In the genomic region with DNA sequence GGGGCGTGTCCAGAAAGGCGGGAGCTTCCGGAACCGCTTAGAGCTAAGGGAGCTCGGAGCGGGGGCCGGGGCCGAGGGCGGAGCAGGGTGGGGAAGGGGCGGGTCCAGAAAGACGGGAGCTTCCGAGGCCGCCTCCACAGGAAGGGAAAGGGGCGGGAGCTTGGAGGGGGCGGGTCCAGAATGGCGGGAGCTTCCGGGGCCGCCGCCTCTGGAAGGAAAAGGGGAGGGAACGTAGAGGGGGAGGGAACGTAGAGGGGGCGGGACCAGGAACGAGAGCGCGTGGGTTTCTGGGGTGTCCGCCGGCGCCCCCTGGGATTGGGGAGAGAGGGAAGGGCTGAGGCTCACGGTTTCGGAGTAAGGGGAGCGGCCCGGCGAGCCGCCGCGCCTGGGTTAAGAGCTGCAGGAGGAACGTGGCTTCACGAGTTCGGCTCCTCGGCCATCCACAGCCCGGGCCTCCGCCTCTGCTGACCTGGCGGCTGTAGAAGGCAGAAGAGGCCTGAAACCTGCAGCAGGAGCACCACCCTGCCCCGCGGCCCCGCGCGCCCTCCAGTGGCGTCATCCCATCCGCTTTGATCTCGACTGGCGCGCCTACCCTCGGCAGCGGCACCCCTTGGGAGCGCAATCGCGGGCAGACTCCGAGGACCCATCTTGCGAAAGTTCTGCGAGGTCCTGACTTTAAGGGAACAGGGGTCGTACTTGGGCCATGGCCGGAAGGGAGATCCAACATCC, we compare ENCODE assay signal across 1 cellular context.
A peak's percentile ranks its signal among the peaks of the same experiment; 100 is the strongest.
TF ChIP-seq lines count a peak whose summit lies in the region.

No MANE protein-coding gene starts in this region.

TF ChIP-seq in GM12878, 131 proteins besides CTCF, POLR2A, EP300 and RAD21 (continued from another document and continues in another):
- TF ChIP-seq NKRF (conservative IDR thresholded peaks at IDR 0.05) (peak; percentile 74), E4F1 (IDR thresholded peaks at IDR 0.05; ENCODE audit: borderline replicate concordance, partially characterized antibody) (no peak), MTA3 (IDR thresholded peaks at IDR 0.05; ENCODE audit: borderline replicate concordance, low read length) (no peak), TARDBP (IDR thresholded peaks at IDR 0.05; ENCODE audit: borderline replicate concordance) (no peak), YY1 (IDR thresholded peaks at IDR 0.05; ENCODE audit: low read depth, low read length) (peak; percentile 58; the same call in 1 of the 2 replicates), TAF1 (IDR thresholded peaks at IDR 0.05; ENCODE audit: borderline replicate concordance, low read depth, low read length) (peak; percentile 73; the same call in 1 of the 2 replicates), RBBP5 (conservative IDR thresholded peaks at IDR 0.05) (no peak), ZBTB40 (IDR thresholded peaks at IDR 0.05; ENCODE audit: borderline replicate concordance) (no peak), NR2C1 (IDR thresholded peaks at IDR 0.05) (no peak), BCL11A (IDR thresholded peaks at IDR 0.05; ENCODE audit: low read depth, low read length) (no peak), EZH2 (IDR thresholded peaks at IDR 0.05; ENCODE audit: borderline replicate concordance, control insufficient read depth, low read depth, low read length) (no peak), NFXL1 (IDR thresholded peaks at IDR 0.05; ENCODE audit: borderline replicate concordance) (no peak), CBX3 (IDR thresholded peaks at IDR 0.05; ENCODE audit: borderline replicate concordance, low read depth) (no peak), POLR2AphosphoS2 (IDR thresholded peaks at IDR 0.05; ENCODE audit: low read depth, low read length) (peak; percentile 50; the same call in 1 of the 2 replicates), MEF2B (IDR thresholded peaks at IDR 0.05; ENCODE audit: partially characterized antibody, poor library complexity, severe bottlenecking) (peak; percentile 93), ETV6 (conservative IDR thresholded peaks at IDR 0.05 in 1 of 2, IDR thresholded peaks at IDR 0.05 in 1 of 2; ENCODE audit: borderline replicate concordance in 1 of 2, low read depth in 1 of 2) (no peak; a peak in 1 of 4 replicates), KLF5 (IDR thresholded peaks at IDR 0.05; ENCODE audit: partially characterized antibody) (no peak), CHD2 (IDR thresholded peaks at IDR 0.05; ENCODE audit: borderline replicate concordance, low read depth, low read length) (0 out of 2 replicates have a peak, but pooled peaks have one; percentile 58), POU2F2 (IDR thresholded peaks at IDR 0.05; ENCODE audit: borderline replicate concordance, low read depth, low read length) (peak; percentile 77; the same call in 1 of the 3 replicates), CREM (IDR thresholded peaks at IDR 0.05; ENCODE audit: low read depth) (peak; percentile 71), IKZF2 (IDR thresholded peaks at IDR 0.05) (peak; percentile 55 to 66; a peak in 1 of 4 replicates), YBX1 (IDR thresholded peaks at IDR 0.05) (no peak), SMAD5 (IDR thresholded peaks at IDR 0.05; ENCODE audit: low read depth) (no peak; the same call in 1 of the 2 replicates), SREBF2 (IDR thresholded peaks at IDR 0.05; ENCODE audit: low read length) (no peak), DPF2 (IDR thresholded peaks at IDR 0.05) (no peak; the same call in 1 of the 2 replicates), HDAC2 (IDR thresholded peaks at IDR 0.05) (no peak), MXI1 (IDR thresholded peaks at IDR 0.05; ENCODE audit: low read depth, low read length) (0 out of 2 replicates have a peak, but pooled peaks have one; percentile 11), SP1 (IDR thresholded peaks at IDR 0.05; ENCODE audit: low read depth, low read length) (no peak), CEBPB (IDR thresholded peaks at IDR 0.05; ENCODE audit: borderline replicate concordance in 1 of 2, low read depth in 2 of 2, low read length in 2 of 2) (no peak)
- TF ChIP-seq, protein P1, sequence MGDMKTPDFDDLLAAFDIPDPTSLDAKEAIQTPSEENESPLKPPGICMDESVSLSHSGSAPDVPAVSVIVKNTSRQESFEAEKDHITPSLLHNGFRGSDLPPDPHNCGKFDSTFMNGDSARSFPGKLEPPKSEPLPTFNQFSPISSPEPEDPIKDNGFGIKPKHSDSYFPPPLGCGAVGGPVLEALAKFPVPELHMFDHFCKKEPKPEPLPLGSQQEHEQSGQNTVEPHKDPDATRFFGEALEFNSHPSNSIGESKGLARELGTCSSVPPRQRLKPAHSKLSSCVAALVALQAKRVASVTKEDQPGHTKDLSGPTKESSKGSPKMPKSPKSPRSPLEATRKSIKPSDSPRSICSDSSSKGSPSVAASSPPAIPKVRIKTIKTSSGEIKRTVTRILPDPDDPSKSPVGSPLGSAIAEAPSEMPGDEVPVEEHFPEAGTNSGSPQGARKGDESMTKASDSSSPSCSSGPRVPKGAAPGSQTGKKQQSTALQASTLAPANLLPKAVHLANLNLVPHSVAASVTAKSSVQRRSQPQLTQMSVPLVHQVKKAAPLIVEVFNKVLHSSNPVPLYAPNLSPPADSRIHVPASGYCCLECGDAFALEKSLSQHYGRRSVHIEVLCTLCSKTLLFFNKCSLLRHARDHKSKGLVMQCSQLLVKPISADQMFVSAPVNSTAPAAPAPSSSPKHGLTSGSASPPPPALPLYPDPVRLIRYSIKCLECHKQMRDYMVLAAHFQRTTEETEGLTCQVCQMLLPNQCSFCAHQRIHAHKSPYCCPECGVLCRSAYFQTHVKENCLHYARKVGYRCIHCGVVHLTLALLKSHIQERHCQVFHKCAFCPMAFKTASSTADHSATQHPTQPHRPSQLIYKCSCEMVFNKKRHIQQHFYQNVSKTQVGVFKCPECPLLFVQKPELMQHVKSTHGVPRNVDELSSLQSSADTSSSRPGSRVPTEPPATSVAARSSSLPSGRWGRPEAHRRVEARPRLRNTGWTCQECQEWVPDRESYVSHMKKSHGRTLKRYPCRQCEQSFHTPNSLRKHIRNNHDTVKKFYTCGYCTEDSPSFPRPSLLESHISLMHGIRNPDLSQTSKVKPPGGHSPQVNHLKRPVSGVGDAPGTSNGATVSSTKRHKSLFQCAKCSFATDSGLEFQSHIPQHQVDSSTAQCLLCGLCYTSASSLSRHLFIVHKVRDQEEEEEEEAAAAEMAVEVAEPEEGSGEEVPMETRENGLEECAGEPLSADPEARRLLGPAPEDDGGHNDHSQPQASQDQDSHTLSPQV (IDR thresholded peaks at IDR 0.05) = 0 out of 2 replicates have a peak, but pooled peaks have one; percentile 29
- TF ChIP-seq, protein P2, sequence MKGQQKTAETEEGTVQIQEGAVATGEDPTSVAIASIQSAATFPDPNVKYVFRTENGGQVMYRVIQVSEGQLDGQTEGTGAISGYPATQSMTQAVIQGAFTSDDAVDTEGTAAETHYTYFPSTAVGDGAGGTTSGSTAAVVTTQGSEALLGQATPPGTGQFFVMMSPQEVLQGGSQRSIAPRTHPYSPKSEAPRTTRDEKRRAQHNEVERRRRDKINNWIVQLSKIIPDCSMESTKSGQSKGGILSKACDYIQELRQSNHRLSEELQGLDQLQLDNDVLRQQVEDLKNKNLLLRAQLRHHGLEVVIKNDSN (IDR thresholded peaks at IDR 0.05; ENCODE audit: borderline replicate concordance, extremely low read length, insufficient read depth, low read depth, low read length) = no peak
- TF ChIP-seq, protein P3, sequence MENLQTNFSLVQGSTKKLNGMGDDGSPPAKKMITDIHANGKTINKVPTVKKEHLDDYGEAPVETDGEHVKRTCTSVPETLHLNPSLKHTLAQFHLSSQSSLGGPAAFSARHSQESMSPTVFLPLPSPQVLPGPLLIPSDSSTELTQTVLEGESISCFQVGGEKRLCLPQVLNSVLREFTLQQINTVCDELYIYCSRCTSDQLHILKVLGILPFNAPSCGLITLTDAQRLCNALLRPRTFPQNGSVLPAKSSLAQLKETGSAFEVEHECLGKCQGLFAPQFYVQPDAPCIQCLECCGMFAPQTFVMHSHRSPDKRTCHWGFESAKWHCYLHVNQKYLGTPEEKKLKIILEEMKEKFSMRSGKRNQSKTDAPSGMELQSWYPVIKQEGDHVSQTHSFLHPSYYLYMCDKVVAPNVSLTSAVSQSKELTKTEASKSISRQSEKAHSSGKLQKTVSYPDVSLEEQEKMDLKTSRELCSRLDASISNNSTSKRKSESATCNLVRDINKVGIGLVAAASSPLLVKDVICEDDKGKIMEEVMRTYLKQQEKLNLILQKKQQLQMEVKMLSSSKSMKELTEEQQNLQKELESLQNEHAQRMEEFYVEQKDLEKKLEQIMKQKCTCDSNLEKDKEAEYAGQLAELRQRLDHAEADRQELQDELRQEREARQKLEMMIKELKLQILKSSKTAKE (IDR thresholded peaks at IDR 0.05; ENCODE audit: low read depth, poor library complexity, severe bottlenecking) = no peak
- TF ChIP-seq, protein P4, sequence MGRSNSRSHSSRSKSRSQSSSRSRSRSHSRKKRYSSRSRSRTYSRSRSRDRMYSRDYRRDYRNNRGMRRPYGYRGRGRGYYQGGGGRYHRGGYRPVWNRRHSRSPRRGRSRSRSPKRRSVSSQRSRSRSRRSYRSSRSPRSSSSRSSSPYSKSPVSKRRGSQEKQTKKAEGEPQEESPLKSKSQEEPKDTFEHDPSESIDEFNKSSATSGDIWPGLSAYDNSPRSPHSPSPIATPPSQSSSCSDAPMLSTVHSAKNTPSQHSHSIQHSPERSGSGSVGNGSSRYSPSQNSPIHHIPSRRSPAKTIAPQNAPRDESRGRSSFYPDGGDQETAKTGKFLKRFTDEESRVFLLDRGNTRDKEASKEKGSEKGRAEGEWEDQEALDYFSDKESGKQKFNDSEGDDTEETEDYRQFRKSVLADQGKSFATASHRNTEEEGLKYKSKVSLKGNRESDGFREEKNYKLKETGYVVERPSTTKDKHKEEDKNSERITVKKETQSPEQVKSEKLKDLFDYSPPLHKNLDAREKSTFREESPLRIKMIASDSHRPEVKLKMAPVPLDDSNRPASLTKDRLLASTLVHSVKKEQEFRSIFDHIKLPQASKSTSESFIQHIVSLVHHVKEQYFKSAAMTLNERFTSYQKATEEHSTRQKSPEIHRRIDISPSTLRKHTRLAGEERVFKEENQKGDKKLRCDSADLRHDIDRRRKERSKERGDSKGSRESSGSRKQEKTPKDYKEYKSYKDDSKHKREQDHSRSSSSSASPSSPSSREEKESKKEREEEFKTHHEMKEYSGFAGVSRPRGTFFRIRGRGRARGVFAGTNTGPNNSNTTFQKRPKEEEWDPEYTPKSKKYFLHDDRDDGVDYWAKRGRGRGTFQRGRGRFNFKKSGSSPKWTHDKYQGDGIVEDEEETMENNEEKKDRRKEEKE (IDR thresholded peaks at IDR 0.05) = no peak
- TF ChIP-seq, protein P5, sequence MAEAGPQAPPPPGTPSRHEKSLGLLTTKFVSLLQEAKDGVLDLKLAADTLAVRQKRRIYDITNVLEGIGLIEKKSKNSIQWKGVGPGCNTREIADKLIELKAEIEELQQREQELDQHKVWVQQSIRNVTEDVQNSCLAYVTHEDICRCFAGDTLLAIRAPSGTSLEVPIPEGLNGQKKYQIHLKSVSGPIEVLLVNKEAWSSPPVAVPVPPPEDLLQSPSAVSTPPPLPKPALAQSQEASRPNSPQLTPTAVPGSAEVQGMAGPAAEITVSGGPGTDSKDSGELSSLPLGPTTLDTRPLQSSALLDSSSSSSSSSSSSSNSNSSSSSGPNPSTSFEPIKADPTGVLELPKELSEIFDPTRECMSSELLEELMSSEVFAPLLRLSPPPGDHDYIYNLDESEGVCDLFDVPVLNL (IDR thresholded peaks at IDR 0.05; ENCODE audit: low read depth, low read length) = no peak
